1 cellular context compared by ENCODE assay signal in genomic region chr4:133102612-133103409, GRCh38.
TF ChIP-seq lines count a peak whose summit lies in the region.

No MANE protein-coding gene starts in this region.

TF ChIP-seq in neural cell, 6 proteins besides CTCF, POLR2A, EP300 and RAD21 (continued from another document):
- TF ChIP-seq TAF1 (IDR thresholded peaks at IDR 0.05; ENCODE audit: low read depth) = no peak
